Comparison of ENCODE assay signal across 8 cellular contexts in genomic region chr1:89804646-89805237, GRCh38. TPM values are rescaled to one million over a fixed set of nuclear protein-coding genes. Genes with fewer than 3 reads are reported as not detected.
DNase-seq lines count a peak whose midpoint lies in the region; ATAC-seq and TF ChIP-seq lines count a peak whose summit lies in the region.

No MANE protein-coding gene starts in this region.

- no peak overlapping the region for H3K9ac ChIP-seq in colonic mucosa (ENCODE audit: low read depth in 2 of 2, low read length in 2 of 2)

- H3K4me1 ChIP-seq in colonic mucosa: no peaks in the 10 kb centered on the region
- peaks cover 0 to 8% (median 0%) of the 10 kb centered on the region in 4 donors for H3K4me1 ChIP-seq in right lobe of liver

- peak; percentile 80 for ATAC-seq in GM19023 (IDR thresholded peaks at IDR 0.05; ENCODE audit: unreplicated experiment)
- peak; percentile 89 for ATAC-seq in HG03354 (IDR thresholded peaks at IDR 0.05; ENCODE audit: poor library complexity, severe bottlenecking, unreplicated experiment)
- peak; percentile 95 to 99 (median 96) for ATAC-seq in right lobe of liver

- TF ChIP-seq CTCF in colonic mucosa (IDR thresholded peaks at IDR 0.05) (peak; percentile 88), right lobe of liver (IDR thresholded peaks at IDR 0.05) (peak; percentile 88 to 94 (median 90))

- H3K4me3 ChIP-seq in colonic mucosa (no peak overlapping the region), right lobe of liver (no peak overlapping the region)

- H3K27me3 ChIP-seq in colonic mucosa (no peaks in the 10 kb centered on the region), right lobe of liver (no peaks in the 10 kb centered on the region)

- intact Hi-C loops in colonic mucosa (cut with DNase I) (no loop called here), right lobe of liver (cut with DNase I) (loop anchor here (10.0 kb wide), 1 partner anchor 180 kb away; no protein-coding TSS in a partner anchor)

- DNase-seq in Ammon's horn (ENCODE audit: low spot score) (peak; percentile 96), NCI-H748 (lab: John Stamatoyannopoulos, UW; ENCODE audit: unreplicated experiment) (peak; percentile 74), colonic mucosa (peak; percentile 91), right lobe of liver (peak; percentile 82 to 88 (median 84))
- DNase-seq in activated CD4-positive, alpha-beta T cell treated with anti-CD3 and anti-CD28 coated beads for 48 hours: peak; percentile 92
- peak; percentile 69 to 83 (median 79) for DNase-seq in stimulated activated CD4-positive, alpha-beta T cell treated with anti-CD3 and anti-CD28 coated beads, TNF-alpha, amount 100 ng/mL, for 48 hours (ENCODE audit: low read depth in 3 of 3)

- H3K27ac ChIP-seq in colonic mucosa (no peak overlapping the region), right lobe of liver (no peak overlapping the region)

- H3K9me3 ChIP-seq in colonic mucosa: no peaks in the 10 kb centered on the region
- H3K9me3 ChIP-seq in right lobe of liver: no peaks in the 10 kb centered on the region

- H3K36me3 ChIP-seq in colonic mucosa: no peaks in the 10 kb centered on the region
- H3K36me3 ChIP-seq in right lobe of liver: no peaks in the 10 kb centered on the region

- no peak for TF ChIP-seq POLR2A in right lobe of liver (IDR thresholded peaks at IDR 0.05)

- 0% methylated on average over 4 of the region's 4 CpGs for WGBS in right lobe of liver (ENCODE audit: insufficient coverage, low coverage, low lambda C conversion rate, missing lambda C conversion rate)

RNA-seq across cellular contexts. Expression of gene LRRC8D, which starts 16.1 kb away (rescaled TPM):
- 10 to 100 TPM; 35.8 to 42.7 TPM for total RNA-seq in colonic mucosa
- total RNA-seq in right lobe of liver: 10 to 100 TPM; 11.5 to 22.1 (median 19.3) TPM
